34 cellular contexts compared by ENCODE assay signal in genomic region chr10:60722623-60723022, GRCh38.
"Had no signal": no experiment of that assay in that cellular context is flagged by ENCODE, and none has a peak within 500 bp of the region (broad histone marks: within the 10 kb centered on the region; RNA-seq: fewer than 3 reads in every experiment).

No MANE protein-coding gene starts in this region.

- ATAC-seq: SK-N-SH treated with all-trans-retinoic acid at 6 μM for 48 hours, T-helper 17 cell had no signal

- H3K27me3 Mint-ChIP-seq: activated naive CD4-positive, alpha-beta T cell treated with anti-CD3 and anti-CD28 coated beads, Interleukin-2, amount 10 ng/mL, durations not matched to agents 7 days and 5 days; T-helper 17 cell had no signal

- DNase-seq: activated B cell treated with CpG ODN at 0.5 μM for 24 hours; activated CD4-positive, alpha-beta memory T cell treated with anti-CD3 and anti-CD28 coated beads, Interleukin-2, amount 10 ng/mL, durations not matched to agents 7 days and 5 days; activated CD4-positive, alpha-beta T cell treated with anti-CD3 and anti-CD28 coated beads for 1 hour; activated CD4-positive, alpha-beta T cell treated with anti-CD3 and anti-CD28 coated beads, Interleukin-2, amount 50 U/mL, for 1 hour; activated CD8-positive, alpha-beta memory T cell treated with anti-CD3 and anti-CD28 coated beads, Interleukin-2, amount 50 U/mL, for 4 hours; activated gamma-delta T cell; activated naive CD4-positive, alpha-beta T cell treated with anti-CD3 and anti-CD28 coated beads, Interleukin-2, amount 10 ng/mL, durations not matched to agents 7 days and 5 days; activated naive CD8-positive, alpha-beta T cell treated with anti-CD3 and anti-CD28 coated beads, Interleukin-2, amount 10 ng/mL, durations not matched to agents 7 days and 5 days; adrenal gland; aorta; central memory CD4-positive, alpha-beta T cell; KG1; MG63; MV-4-11; NCI-H1092 treated with DMSO at 0.1 percent for 48 hours; NCI-H1417 treated with DMSO at 0.1 percent for 48 hours; NCI-H1694; NCI-H2029; NCI-H2107; NCI-H2171 treated with DMSO at 0.1 percent for 48 hours; NCI-H226; NCI-H526; NCI-H774; NK-92 treated with Interleukin-12 subunit alpha and Interleukin-12 subunit beta, amount 100 ng/mL, for 24 hours; OCI-M1; Peyer's patch; Right ventricle myocardium superior; SW 1271; T-helper 17 cell; T-helper 9 cell had no signal

- H3K36me3 ChIP-seq: adrenal gland, breast epithelium, MG63, Peyer's patch, SJSA1 had no signal

- H3K4me1 ChIP-seq: adrenal gland, breast epithelium, Peyer's patch, SJSA1 had no signal

- H3K27ac Mint-ChIP-seq: activated B cell treated with CpG ODN at 0.5 μM for 24 hours; activated CD4-positive, alpha-beta memory T cell treated with anti-CD3 and anti-CD28 coated beads, Interleukin-2, amount 10 ng/mL, durations not matched to agents 7 days and 5 days; activated naive CD4-positive, alpha-beta T cell treated with anti-CD3 and anti-CD28 coated beads, Interleukin-2, amount 10 ng/mL, durations not matched to agents 7 days and 5 days; activated naive CD8-positive, alpha-beta T cell treated with anti-CD3 and anti-CD28 coated beads, Interleukin-2, amount 10 ng/mL, durations not matched to agents 7 days and 5 days had no signal

- H3K27me3 ChIP-seq: adrenal gland, breast epithelium, Peyer's patch, SJSA1 had no signal

- H3K4me1 Mint-ChIP-seq: activated naive CD8-positive, alpha-beta T cell treated with anti-CD3 and anti-CD28 coated beads, Interleukin-2, amount 10 ng/mL, durations not matched to agents 7 days and 5 days had no signal

- H3K27ac ChIP-seq: adrenal gland, breast epithelium, Peyer's patch, RWPE1, SJSA1 had no signal

- H3K4me3 Mint-ChIP-seq: activated B cell treated with CpG ODN at 0.5 μM for 24 hours; activated CD4-positive, alpha-beta memory T cell treated with anti-CD3 and anti-CD28 coated beads, Interleukin-2, amount 10 ng/mL, durations not matched to agents 7 days and 5 days; activated naive CD4-positive, alpha-beta T cell treated with anti-CD3 and anti-CD28 coated beads, Interleukin-2, amount 10 ng/mL, durations not matched to agents 7 days and 5 days; activated naive CD8-positive, alpha-beta T cell treated with anti-CD3 and anti-CD28 coated beads, Interleukin-2, amount 10 ng/mL, durations not matched to agents 7 days and 5 days; T-helper 17 cell had no signal

- H3K36me3 Mint-ChIP-seq: activated naive CD8-positive, alpha-beta T cell treated with anti-CD3 and anti-CD28 coated beads, Interleukin-2, amount 10 ng/mL, durations not matched to agents 7 days and 5 days had no signal

- H3K9me3 ChIP-seq: breast epithelium, MG63, Peyer's patch, SJSA1 had no signal

- H3K9me3 Mint-ChIP-seq: activated B cell treated with CpG ODN at 0.5 μM for 24 hours; activated naive CD8-positive, alpha-beta T cell treated with anti-CD3 and anti-CD28 coated beads, Interleukin-2, amount 10 ng/mL, durations not matched to agents 7 days and 5 days had no signal

- H3K4me3 ChIP-seq: adrenal gland, breast epithelium, MG63, Peyer's patch, SJSA1 had no signal
